ENCODE assay signal across 18 cellular contexts in genomic region chr3:38325256-38325655, GRCh38. TPM values are rescaled to one million over a fixed set of nuclear protein-coding genes. Genes with fewer than 3 reads are reported as not detected.
DNase-seq lines count a peak whose midpoint lies in the region; ATAC-seq and TF ChIP-seq lines count a peak whose summit lies in the region.
"Had no signal": no experiment of that assay in that cellular context is flagged by ENCODE, and none has a peak within 500 bp of the region (broad histone marks: within the 10 kb centered on the region; RNA-seq: fewer than 3 reads in every experiment).

No MANE protein-coding gene starts in this region.

- no peak overlapping the region for H3K27ac ChIP-seq in right atrium auricular region

- ATAC-seq in GM19351 (IDR thresholded peaks at IDR 0.05; ENCODE audit: unreplicated experiment) (no peak), GM19455 (IDR thresholded peaks at IDR 0.05; ENCODE audit: unreplicated experiment) (no peak)
- ATAC-seq: CD8-positive, alpha-beta T cell; GM23338; HCT116 had no signal

- H3K4me3 ChIP-seq in right atrium auricular region: no peak overlapping the region
- H3K4me3 ChIP-seq: GM23338 had no signal

- no peaks in the 10 kb centered on the region for H3K4me1 ChIP-seq in right atrium auricular region
- H3K4me1 ChIP-seq: Caco-2 had no signal

- no peaks in the 10 kb centered on the region for H3K36me3 ChIP-seq in right atrium auricular region

- intact Hi-C loops in cardiac septum (cut with DNase I): no loop called here
- intact Hi-C loops in posterior vena cava (cut with DNase I): no loop called here

- TF ChIP-seq CTCF in right atrium auricular region (IDR thresholded peaks at IDR 0.05): no peak

- H3K9me3 ChIP-seq in right atrium auricular region: peaks cover 0 to 3% of the 10 kb centered on the region in 2 donors
- H3K9me3 ChIP-seq: Caco-2 had no signal

- DNase-seq in right atrium auricular region (ENCODE audit: low spot score) (peak; percentile 40), cardiac septum (ENCODE audit: low spot score) (no peak), islet precursor cell (peak; percentile 29), posterior vena cava (ENCODE audit: low spot score) (peak; percentile 38), NCI-H1436 treated with DMSO at 0.1 percent for 48 hours (lab: John Stamatoyannopoulos, UW) (no peak)
- DNase-seq: C1 segment of cervical spinal cord; Caco-2; CD4-positive, CD25-positive, alpha-beta regulatory T cell; DMS153; DND-41; H9 had no signal

- no peaks in the 10 kb centered on the region for H3K27me3 ChIP-seq in right atrium auricular region

RNA-seq across cellular contexts. Expression of gene XYLB, which starts 21.3 kb away (rescaled TPM):
- total RNA-seq in right atrium auricular region (under 1 TPM; 0.70 to 0.79 TPM), cardiac septum (0.46 TPM), posterior vena cava (1 to 10 TPM; 4.5 to 6.3 TPM)

RNA-seq across cellular contexts. Expression of gene SLC22A14, which starts 43.2 kb away (rescaled TPM):
- total RNA-seq in right atrium auricular region (not detected), cardiac septum (0.24 TPM), posterior vena cava (under 1 TPM in 1 of 2 donors, not detected in 1; 0.38 TPM)
- total RNA-seq: A172; CD4-positive, CD25-positive, alpha-beta regulatory T cell; CD8-positive, alpha-beta T cell; GM23338; H4; H9 had no signal

RNA-seq across cellular contexts. Expression of gene SLC22A13, which starts 59.6 kb away (rescaled TPM):
- total RNA-seq in right atrium auricular region (not detected), cardiac septum (0.22 TPM), posterior vena cava (under 1 TPM; 0.32 to 0.48 TPM)
- total RNA-seq: A172, H9 had no signal

Comparison
In these comparisons a context has a peak if more than half of its experiments do, and no peak if none do; other contexts are left out.
1. DNase-seq: peak in right atrium auricular region (single experiment), islet precursor cell (single experiment) and posterior vena cava (single experiment); none in cardiac septum (single experiment) and NCI-H1436 treated with DMSO at 0.1 percent for 48 hours (single experiment).